In the genomic region with DNA sequence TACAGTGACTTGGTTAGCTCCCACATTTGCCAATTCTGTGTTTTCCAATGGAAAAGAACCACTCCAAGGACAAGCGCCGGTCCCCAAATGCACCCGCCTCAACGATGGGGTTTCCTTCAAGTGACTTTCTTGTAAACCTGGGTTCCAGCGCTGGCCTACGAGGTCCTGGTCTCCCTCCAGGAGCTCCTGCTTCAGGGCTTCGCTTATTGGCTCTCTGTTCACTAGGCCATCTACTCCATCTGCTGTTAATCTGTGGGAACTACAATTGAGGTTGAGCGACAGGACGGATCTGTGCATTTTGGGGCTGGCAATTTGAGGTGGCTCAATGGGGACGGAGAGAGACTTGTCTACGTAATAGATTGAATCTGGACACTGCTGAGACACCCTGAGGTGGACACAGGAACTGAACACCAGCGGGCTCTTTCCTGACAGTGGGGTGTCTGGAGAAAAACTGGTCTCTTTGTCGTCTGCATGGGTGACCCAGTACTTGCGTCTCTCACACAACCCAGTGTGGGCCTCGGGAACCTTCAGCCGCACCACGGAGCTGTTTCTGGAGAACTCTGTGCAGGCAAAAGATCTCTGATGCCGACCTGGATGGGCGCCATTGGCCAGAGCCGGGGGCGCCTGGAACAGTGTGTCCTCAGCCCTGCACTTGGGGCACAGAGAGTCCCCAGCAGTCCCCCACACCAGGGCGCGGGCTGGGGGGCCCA, we compare ENCODE assay signal across 8 cellular contexts.
DNase-seq lines count a peak whose midpoint lies in the region; ATAC-seq, FAIRE-seq and TF ChIP-seq lines count a peak whose summit lies in the region.

No MANE protein-coding gene starts in this region.

- no peak overlapping the region for H3K14ac ChIP-seq in mesenchymal stem cell (ENCODE audit: low read length in 2 of 2)

- H3K4me2 ChIP-seq in endothelial cell of umbilical vein (ENCODE audit: insufficient read depth, low read length) (no peak overlapping the region), mesenchymal stem cell (ENCODE audit: low read length, poor library complexity, severe bottlenecking) (no peak overlapping the region)

- no peaks in the 10 kb centered on the region for H3K79me1 ChIP-seq in mesenchymal stem cell (replicated peaks; ENCODE audit: low read length, poor library complexity, severe bottlenecking)

- H3K9ac ChIP-seq in endothelial cell of umbilical vein (replicated peaks; ENCODE audit: extremely low read depth, insufficient read depth, low read length): no peak overlapping the region
- peak overlapping the region; percentile 36 for H3K9ac ChIP-seq in mesenchymal stem cell (ENCODE audit: low read length)

- H3K23ac ChIP-seq in mesenchymal stem cell (ENCODE audit: low read length in 2 of 2): no peak overlapping the region

- H2BK12ac ChIP-seq in mesenchymal stem cell (ENCODE audit: low read length in 2 of 2): peak overlapping the region; percentile 33 to 71

- H3K9me3 ChIP-seq in HEK293 (ENCODE audit: control insufficient read depth, insufficient read depth, low read depth, low read length) (no peaks in the 10 kb centered on the region), Peyer's patch (no peaks in the 10 kb centered on the region), endothelial cell of umbilical vein (replicated peaks; ENCODE audit: control insufficient read depth, insufficient read depth, low read length) (no peaks in the 10 kb centered on the region), mesenchymal stem cell (ENCODE audit: control insufficient read depth, low read length) (no peaks in the 10 kb centered on the region)

- intact Hi-C loops in endothelial cell of umbilical vein (cut with micrococcal nuclease): loop anchor here (1.0 kb wide), 2 partner anchors 522 to 636 kb away; no protein-coding TSS in a partner anchor

- no peak overlapping the region for H4K8ac ChIP-seq in mesenchymal stem cell (ENCODE audit: low read length)

- H3K18ac ChIP-seq in mesenchymal stem cell (ENCODE audit: low read depth in 1 of 2, low read length in 2 of 2): peak overlapping the region in 1 of 2 experiments; percentile 78

- H4K20me1 ChIP-seq in endothelial cell of umbilical vein (replicated peaks; ENCODE audit: control insufficient read depth, extremely low read depth, insufficient read depth, low read length): no peaks in the 10 kb centered on the region

- BruUV-seq in endothelial cell of umbilical vein (replicated peaks; lab: Mats Ljungman, UMichigan): no TSS peak

- ATAC-seq in omental fat pad (ENCODE audit: low FRiP score): no peak

- H2BK5ac ChIP-seq in mesenchymal stem cell (ENCODE audit: low read depth, low read length, poor library complexity, severe bottlenecking): no peak overlapping the region

- CTCF ChIA-PET in HEK293 (lab: Yijun Ruan, JAX): interaction anchor here (0.5 to 2.1 kb wide), 32 partner anchors 9 to 636 kb away, joined by 3 to 19 read pairs (median 4); no protein-coding TSS in a partner anchor
- CTCF ChIA-PET in endothelial cell of umbilical vein (lab: Charles Lee): interaction anchor here (0.6 to 2.4 kb wide), 9 partner anchors 444 to 763 kb away, joined by 3 to 35 read pairs (median 4); no protein-coding TSS in a partner anchor

- no peak overlapping the region for H3K27ac ChIP-seq in HEK293 (ENCODE audit: extremely low read depth, low read depth, low read length)
- H3K27ac ChIP-seq in Peyer's patch: no peak overlapping the region
- no peak overlapping the region for H3K27ac ChIP-seq in endothelial cell of umbilical vein (ENCODE audit: insufficient read depth, low read depth, low read length)
- no peak overlapping the region for H3K27ac ChIP-seq in mesenchymal stem cell (ENCODE audit: low read length, poor library complexity, severe bottlenecking)

- no peak for TF ChIP-seq CTCF in HEK293 (tag by site-specific recombination; IDR thresholded peaks at IDR 0.05)
- peak; percentile 9 to 60 (median 46) for TF ChIP-seq CTCF in Peyer's patch (IDR thresholded peaks at IDR 0.05)
- peak; percentile 39 to 50 for TF ChIP-seq CTCF in endothelial cell of umbilical vein (IDR thresholded peaks at IDR 0.05; ENCODE audit: extremely low read depth in 1 of 2, insufficient read depth in 1 of 2, low read depth in 1 of 2, low read length in 2 of 2)
- no peak for TF ChIP-seq CTCF in omental fat pad (IDR thresholded peaks at IDR 0.05)

- DNase-seq in DMS79 treated with DMSO at 0.1 percent for 48 hours (lab: John Stamatoyannopoulos, UW) (peak; percentile 2), DMS79 (lab: John Stamatoyannopoulos, UW) (no peak), Peyer's patch (no peak), endothelial cell of umbilical vein (ENCODE audit: low read depth, low spot score) (peak; percentile 47), mesenchymal stem cell (peak; percentile 73), NOMO-1 treated with dmso at 0.1 percent for 144 hours (lab: John Stamatoyannopoulos, UW; ENCODE audit: unreplicated experiment) (no peak), omental fat pad (ENCODE audit: low spot score) (no peak)

- no peak overlapping the region for H2BK15ac ChIP-seq in mesenchymal stem cell (ENCODE audit: low read depth, poor library complexity, severe bottlenecking)

- WGBS in mesenchymal stem cell: 63% methylated on average over 22 of the region's 23 CpGs

- H3K36me3 ChIP-seq in HEK293 (ENCODE audit: control insufficient read depth in 2 of 2, insufficient read depth in 1 of 2, low read length in 2 of 2): no peaks in the 10 kb centered on the region
- H3K36me3 ChIP-seq in Peyer's patch: no peaks in the 10 kb centered on the region
- H3K36me3 ChIP-seq in endothelial cell of umbilical vein (ENCODE audit: control insufficient read depth in 2 of 2, extremely low read depth in 1 of 2, insufficient read depth in 2 of 2, low read length in 2 of 2): no peaks in the 10 kb centered on the region
- no peaks in the 10 kb centered on the region for H3K36me3 ChIP-seq in mesenchymal stem cell (ENCODE audit: control insufficient read depth in 1 of 2, insufficient read depth in 2 of 2, low read depth in 1 of 2, low read length in 2 of 2)

- peak overlapping the region; percentile 40 for H2AK5ac ChIP-seq in mesenchymal stem cell (ENCODE audit: low read length, severe bottlenecking)

- no peaks in the 10 kb centered on the region for H3K9me1 ChIP-seq in endothelial cell of umbilical vein (replicated peaks; ENCODE audit: control insufficient read depth, extremely low read depth, insufficient read depth, low read length)

- no peak overlapping the region for H2BK120ac ChIP-seq in mesenchymal stem cell (ENCODE audit: low read depth, low read length)

- POLR2A ChIA-PET in HEK293 (lab: Yijun Ruan, JAX) (interaction anchor here (0.5 kb wide), 1 partner anchor 194 kb away, joined by 3 read pairs; no protein-coding TSS in a partner anchor), endothelial cell of umbilical vein (lab: Charles Lee) (no interaction called here)

- H4K91ac ChIP-seq in mesenchymal stem cell (ENCODE audit: low read length): no peak overlapping the region

- H3K79me2 ChIP-seq in endothelial cell of umbilical vein (ENCODE audit: control insufficient read depth, insufficient read depth, low read length): no peaks in the 10 kb centered on the region

- peak overlapping the region in 1 of 2 experiments; percentile 37 for H3K4ac ChIP-seq in mesenchymal stem cell (ENCODE audit: low read depth in 1 of 2, low read length in 2 of 2)

- H3K4me1 ChIP-seq in HEK293 (ENCODE audit: control insufficient read depth, insufficient read depth, low read length) (no peaks in the 10 kb centered on the region), Peyer's patch (no peaks in the 10 kb centered on the region), endothelial cell of umbilical vein (ENCODE audit: control insufficient read depth, extremely low read depth, insufficient read depth, low read length) (no peaks in the 10 kb centered on the region), mesenchymal stem cell (ENCODE audit: control insufficient read depth, insufficient read depth, low read depth, low read length) (peaks cover 12% of the 10 kb centered on the region)

- TF ChIP-seq POLR2A in Peyer's patch (IDR thresholded peaks at IDR 0.05) (no peak), endothelial cell of umbilical vein (IDR thresholded peaks at IDR 0.05; ENCODE audit: low read depth, low read length) (no peak)

- dilution Hi-C loops in endothelial cell of umbilical vein (cut with MboI; ENCODE audit: extremely low pct_ligation_motif_present, low sequenced_read_pairs): no loop called here

- H2AFZ ChIP-seq in endothelial cell of umbilical vein (ENCODE audit: low read depth, low read length): no peak overlapping the region
- H2AFZ ChIP-seq in mesenchymal stem cell (ENCODE audit: low read depth, low read length): peak overlapping the region; percentile 31

- H3K4me3 ChIP-seq in HEK293 (ENCODE audit: low read depth, low read length) (no peak overlapping the region), Peyer's patch (no peak overlapping the region), endothelial cell of umbilical vein (replicated peaks in 1 of 3; ENCODE audit: insufficient read depth in 1 of 3, low read depth in 1 of 3, low read length in 3 of 3) (no peak overlapping the region), mesenchymal stem cell (ENCODE audit: insufficient read depth in 1 of 2, low read depth in 1 of 2, low read length in 2 of 2) (no peak overlapping the region)

- FAIRE-seq in endothelial cell of umbilical vein (lab: Jason Lieb, UNC): no peak

- H3K27me3 ChIP-seq in Peyer's patch: no peaks in the 10 kb centered on the region
- H3K27me3 ChIP-seq in endothelial cell of umbilical vein (ENCODE audit: control insufficient read depth in 2 of 2, insufficient read depth in 2 of 2, low read length in 2 of 2): no peaks in the 10 kb centered on the region
- H3K27me3 ChIP-seq in mesenchymal stem cell (ENCODE audit: control insufficient read depth in 1 of 2, insufficient read depth in 1 of 2, low read length in 2 of 2): no peaks in the 10 kb centered on the region

TF ChIP-seq in HEK293, 187 proteins besides CTCF, POLR2A, EP300 and RAD21:
- TF ChIP-seq ZNF654 (tag by site-specific recombination; IDR thresholded peaks at IDR 0.05; ENCODE audit: low read depth) (peak; percentile 79), ZNF2 (tag by site-specific recombination; IDR thresholded peaks at IDR 0.05) (no peak)

TF ChIP-seq in endothelial cell of umbilical vein, 7 proteins besides CTCF, POLR2A, EP300 and RAD21:
- TF ChIP-seq FOS (IDR thresholded peaks at IDR 0.05; ENCODE audit: borderline replicate concordance, insufficient read depth, low read length) (no peak), POLR2AphosphoS5 (IDR thresholded peaks at IDR 0.05; ENCODE audit: insufficient read depth, low read depth, low read length) (no peak), JUN (IDR thresholded peaks at IDR 0.05; ENCODE audit: borderline replicate concordance, insufficient read depth, insufficient read length, low read depth) (no peak), EZH2 (IDR thresholded peaks at IDR 0.05; ENCODE audit: borderline replicate concordance, low read depth, low read length, severe bottlenecking) (no peak), GATA2 (IDR thresholded peaks at IDR 0.05; ENCODE audit: insufficient read depth, insufficient read length, low read depth, low read length) (no peak), MYC (IDR thresholded peaks at IDR 0.05; ENCODE audit: low read depth, low read length) (no peak)
- TF ChIP-seq, protein P1, sequence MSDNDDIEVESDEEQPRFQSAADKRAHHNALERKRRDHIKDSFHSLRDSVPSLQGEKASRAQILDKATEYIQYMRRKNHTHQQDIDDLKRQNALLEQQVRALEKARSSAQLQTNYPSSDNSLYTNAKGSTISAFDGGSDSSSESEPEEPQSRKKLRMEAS (IDR thresholded peaks at IDR 0.05; ENCODE audit: insufficient read depth, insufficient read length): no peak

Comparison
In these comparisons a context has a peak if more than half of its experiments do, and no peak if none do; other contexts are left out.
1. DNase-seq: peak in DMS79 treated with DMSO at 0.1 percent for 48 hours (single experiment), endothelial cell of umbilical vein (single experiment) and mesenchymal stem cell (single experiment); none in DMS79 (single experiment), Peyer's patch (0 of 3), NOMO-1 treated with dmso at 0.1 percent for 144 hours (single experiment) and omental fat pad (single experiment).
2. CTCF ChIP-seq: peak in Peyer's patch (6 of 6) and endothelial cell of umbilical vein (2 of 2); none in HEK293 (single experiment) and omental fat pad (0 of 3).